13 cellular contexts compared by ENCODE assay signal in genomic region chr21:38434913-38435533, GRCh38.
DNase-seq lines count a peak whose midpoint lies in the region; ATAC-seq, FAIRE-seq and TF ChIP-seq lines count a peak whose summit lies in the region.
"Had no signal": no experiment of that assay in that cellular context is flagged by ENCODE, and none has a peak within 500 bp of the region (broad histone marks: within the 10 kb centered on the region; RNA-seq: fewer than 3 reads in every experiment).

No MANE protein-coding gene starts in this region.

- no peaks in the 10 kb centered on the region for H3K9me3 Mint-ChIP-seq in astrocyte (ENCODE audit: unreplicated experiment)
- no peaks in the 10 kb centered on the region for H3K9me3 Mint-ChIP-seq in activated T-cell treated with anti-CD3 and anti-CD28 coated beads, Interleukin-2, amount 50 U/mL, for 4 hours
- H3K9me3 Mint-ChIP-seq: stimulated activated effector memory CD8-positive, alpha-beta T cell treated with anti-CD3 and anti-CD28 coated beads, Interleukin-12 subunit alpha, Interleukin-12 subunit beta, amount 100 ng/mL, for 72 hours had no signal

- peak overlapping the region; percentile 84 for H3K4me2 ChIP-seq in astrocyte (ENCODE audit: low read length)

- peak overlapping the region; percentile 44 for H3K4me3 ChIP-seq in astrocyte (ENCODE audit: insufficient read depth, low read depth, low read length)
- H3K4me3 ChIP-seq in stomach smooth muscle (ENCODE audit: low read length in 2 of 2) = peak overlapping the region; percentile 23 to 56
- H3K4me3 ChIP-seq: spleen had no signal

- H3K36me3 ChIP-seq in astrocyte (ENCODE audit: insufficient read depth, low read length) (no peaks in the 10 kb centered on the region), stomach smooth muscle (ENCODE audit: control insufficient read depth in 2 of 2, insufficient read depth in 2 of 2, low read length in 2 of 2) (no peaks in the 10 kb centered on the region)

- H3K27ac ChIP-seq in astrocyte (ENCODE audit: low read depth, low read length) (peak overlapping the region; percentile 87), stomach smooth muscle (ENCODE audit: low read length) (no peak overlapping the region)
- H3K27ac ChIP-seq: spleen had no signal

- no peak for TF ChIP-seq CTCF in astrocyte (IDR thresholded peaks at IDR 0.05; ENCODE audit: insufficient read depth, low read depth, low read length)

- peaks cover 41% of the 10 kb centered on the region for H3K4me1 ChIP-seq in astrocyte (ENCODE audit: insufficient read depth, low read length)
- peaks cover 4% of the 10 kb centered on the region for H3K4me1 ChIP-seq in stomach smooth muscle (ENCODE audit: control insufficient read depth, insufficient read depth, low read length)

- peaks cover 3% of the 10 kb centered on the region for H3K36me3 Mint-ChIP-seq in astrocyte (ENCODE audit: low read depth, unreplicated experiment)
- no peaks in the 10 kb centered on the region for H3K36me3 Mint-ChIP-seq in activated T-cell treated with anti-CD3 and anti-CD28 coated beads, Interleukin-2, amount 50 U/mL, for 4 hours (ENCODE audit: insufficient read depth)
- H3K36me3 Mint-ChIP-seq: stimulated activated effector memory CD8-positive, alpha-beta T cell treated with anti-CD3 and anti-CD28 coated beads, Interleukin-12 subunit alpha, Interleukin-12 subunit beta, amount 100 ng/mL, for 72 hours had no signal

- H3K9me3 ChIP-seq in astrocyte (ENCODE audit: insufficient read depth, low read depth, low read length) (no peaks in the 10 kb centered on the region), stomach smooth muscle (ENCODE audit: control insufficient read depth in 2 of 2, low read length in 2 of 2) (no peaks in the 10 kb centered on the region)

- H3K9ac ChIP-seq in astrocyte (ENCODE audit: low read length) (peak overlapping the region; percentile 77), stomach smooth muscle (ENCODE audit: low read length in 2 of 2) (no peak overlapping the region)

- DNase-seq in H54 (ENCODE audit: insufficient read length, low spot score) (peak; percentile 21), astrocyte (ENCODE audit: low read depth) (peak; percentile 82), hepatic stellate cell (ENCODE audit: low spot score) (peak; percentile 41)
- DNase-seq in activated T-cell treated with anti-CD3 and anti-CD28 coated beads, Interleukin-2, amount 50 U/mL, for 4 hours = no peak
- DNase-seq: effector memory CD4-positive, alpha-beta T cell; NCI-H1105 treated with DMSO at 0.1 percent for 48 hours; spleen had no signal

- no peaks in the 10 kb centered on the region for H3K27me3 Mint-ChIP-seq in astrocyte (ENCODE audit: low read depth, unreplicated experiment)
- H3K27me3 Mint-ChIP-seq in activated T-cell treated with anti-CD3 and anti-CD28 coated beads, Interleukin-2, amount 50 U/mL, for 4 hours (ENCODE audit: low read depth) = peaks cover 4% of the 10 kb centered on the region

- H4K20me1 ChIP-seq in astrocyte (ENCODE audit: insufficient read depth, low read length) = no peaks in the 10 kb centered on the region

- ATAC-seq in GM21529 (IDR thresholded peaks at IDR 0.05; ENCODE audit: unreplicated experiment) = no peak
- ATAC-seq in GM21447 (IDR thresholded peaks at IDR 0.05; ENCODE audit: unreplicated experiment) = no peak
- ATAC-seq in activated T-cell treated with anti-CD3 and anti-CD28 coated beads, Interleukin-2, amount 50 U/mL, for 4 hours = no peak
- no peak for ATAC-seq in HG03280 (IDR thresholded peaks at IDR 0.05; ENCODE audit: unreplicated experiment)
- ATAC-seq: stimulated activated effector memory CD8-positive, alpha-beta T cell treated with anti-CD3 and anti-CD28 coated beads, Interleukin-12 subunit alpha, Interleukin-12 subunit beta, amount 100 ng/mL, for 72 hours had no signal

- H3K27ac Mint-ChIP-seq in astrocyte (ENCODE audit: unreplicated experiment) = peak overlapping the region; percentile 98
- H3K27ac Mint-ChIP-seq: stimulated activated effector memory CD8-positive, alpha-beta T cell treated with anti-CD3 and anti-CD28 coated beads, Interleukin-12 subunit alpha, Interleukin-12 subunit beta, amount 100 ng/mL, for 72 hours had no signal

- H3K4me3 Mint-ChIP-seq in astrocyte (ENCODE audit: unreplicated experiment) = peak overlapping the region; percentile 72
- H3K4me3 Mint-ChIP-seq in activated T-cell treated with anti-CD3 and anti-CD28 coated beads, Interleukin-2, amount 50 U/mL, for 4 hours = no peak overlapping the region
- H3K4me3 Mint-ChIP-seq: stimulated activated effector memory CD8-positive, alpha-beta T cell treated with anti-CD3 and anti-CD28 coated beads, Interleukin-12 subunit alpha, Interleukin-12 subunit beta, amount 100 ng/mL, for 72 hours had no signal

- H2AFZ ChIP-seq in astrocyte (ENCODE audit: low read depth, low read length) = peak overlapping the region; percentile 28

- H3K27me3 ChIP-seq in astrocyte (ENCODE audit: insufficient read depth, low read length) (no peaks in the 10 kb centered on the region), stomach smooth muscle (ENCODE audit: control insufficient read depth in 1 of 2, insufficient read depth in 2 of 2, low read length in 2 of 2) (no peaks in the 10 kb centered on the region)
- H3K27me3 ChIP-seq: spleen had no signal

- no peaks in the 10 kb centered on the region for H3K79me2 ChIP-seq in astrocyte (ENCODE audit: insufficient read depth, low read length)

- H3K4me1 Mint-ChIP-seq in astrocyte (ENCODE audit: low read depth, unreplicated experiment) = peaks cover 43% of the 10 kb centered on the region
- H3K4me1 Mint-ChIP-seq in activated T-cell treated with anti-CD3 and anti-CD28 coated beads, Interleukin-2, amount 50 U/mL, for 4 hours (ENCODE audit: low read depth) = no peaks in the 10 kb centered on the region
- H3K4me1 Mint-ChIP-seq: stimulated activated effector memory CD8-positive, alpha-beta T cell treated with anti-CD3 and anti-CD28 coated beads, Interleukin-12 subunit alpha, Interleukin-12 subunit beta, amount 100 ng/mL, for 72 hours had no signal

- no peak for TF ChIP-seq POLR2A in H54 (IDR thresholded peaks at IDR 0.05; ENCODE audit: low read depth, low read length)

- FAIRE-seq in H54 (lab: Jason Lieb, UNC) (no peak), astrocyte (lab: Jason Lieb, UNC) (no peak)
- FAIRE-seq: H1 had no signal
